Comparison of ENCODE assay signal across 1 cellular context in the genomic region with DNA sequence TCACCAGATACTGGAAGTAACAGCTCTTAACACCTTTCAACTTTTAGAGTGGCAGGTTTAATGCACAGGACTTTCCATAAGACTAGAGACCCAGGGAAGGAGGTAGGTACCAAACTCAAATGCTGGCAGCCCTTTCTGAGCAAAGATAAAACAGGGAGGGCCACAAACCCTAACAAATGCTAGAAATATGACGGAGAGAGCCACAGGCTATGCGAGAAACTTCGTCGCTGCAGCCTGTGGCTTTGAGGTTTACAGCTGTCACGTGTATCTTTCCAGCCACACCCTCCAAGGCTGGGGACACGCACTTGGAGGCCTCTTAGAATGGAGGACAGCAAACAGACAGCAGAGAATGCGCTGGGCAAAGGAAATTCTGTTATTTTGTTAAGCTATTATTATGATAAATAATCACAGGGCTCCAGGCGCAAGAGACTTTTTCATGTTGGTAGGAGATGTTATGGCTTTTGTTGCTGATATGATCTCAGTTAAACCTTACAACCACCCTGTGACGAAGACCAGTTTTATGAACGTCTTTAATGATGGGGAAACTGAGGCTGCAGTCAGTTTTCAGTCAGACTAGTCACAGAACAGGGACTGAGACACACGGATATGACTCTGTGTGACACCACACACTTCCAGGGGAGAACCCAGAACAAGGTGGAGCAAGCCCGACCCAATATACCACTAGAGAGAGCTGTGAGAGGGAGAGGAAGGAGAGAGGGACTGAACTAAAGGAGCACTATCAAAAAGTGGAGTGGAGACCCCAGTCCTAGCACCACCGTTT.
A peak's percentile ranks its signal among the peaks of the same experiment; 100 is the strongest.
TF ChIP-seq lines count a peak whose summit lies in the region.

No MANE protein-coding gene starts in this region.

TF ChIP-seq in HEK293, 187 proteins besides CTCF, POLR2A, EP300 and RAD21 (continued from another document):
- TF ChIP-seq REST (tag by site-specific recombination; IDR thresholded peaks at IDR 0.05) (no peak), ZNF530 (tag by site-specific recombination; IDR thresholded peaks at IDR 0.05; ENCODE audit: low read depth) (no peak), KLF10 (tag by site-specific recombination; IDR thresholded peaks at IDR 0.05) (peak; percentile 62)
TF ChIP-seq in HEK293: peak in this region for 7.
